1 cellular context compared by ENCODE assay signal in genomic region chr6:34386316-34387137, GRCh38.
TF ChIP-seq lines count a peak whose summit lies in the region.

No MANE protein-coding gene starts in this region.

TF ChIP-seq in K562, 482 proteins besides CTCF, POLR2A, EP300 and RAD21 (continued from another document):
- TF ChIP-seq, protein P1, sequence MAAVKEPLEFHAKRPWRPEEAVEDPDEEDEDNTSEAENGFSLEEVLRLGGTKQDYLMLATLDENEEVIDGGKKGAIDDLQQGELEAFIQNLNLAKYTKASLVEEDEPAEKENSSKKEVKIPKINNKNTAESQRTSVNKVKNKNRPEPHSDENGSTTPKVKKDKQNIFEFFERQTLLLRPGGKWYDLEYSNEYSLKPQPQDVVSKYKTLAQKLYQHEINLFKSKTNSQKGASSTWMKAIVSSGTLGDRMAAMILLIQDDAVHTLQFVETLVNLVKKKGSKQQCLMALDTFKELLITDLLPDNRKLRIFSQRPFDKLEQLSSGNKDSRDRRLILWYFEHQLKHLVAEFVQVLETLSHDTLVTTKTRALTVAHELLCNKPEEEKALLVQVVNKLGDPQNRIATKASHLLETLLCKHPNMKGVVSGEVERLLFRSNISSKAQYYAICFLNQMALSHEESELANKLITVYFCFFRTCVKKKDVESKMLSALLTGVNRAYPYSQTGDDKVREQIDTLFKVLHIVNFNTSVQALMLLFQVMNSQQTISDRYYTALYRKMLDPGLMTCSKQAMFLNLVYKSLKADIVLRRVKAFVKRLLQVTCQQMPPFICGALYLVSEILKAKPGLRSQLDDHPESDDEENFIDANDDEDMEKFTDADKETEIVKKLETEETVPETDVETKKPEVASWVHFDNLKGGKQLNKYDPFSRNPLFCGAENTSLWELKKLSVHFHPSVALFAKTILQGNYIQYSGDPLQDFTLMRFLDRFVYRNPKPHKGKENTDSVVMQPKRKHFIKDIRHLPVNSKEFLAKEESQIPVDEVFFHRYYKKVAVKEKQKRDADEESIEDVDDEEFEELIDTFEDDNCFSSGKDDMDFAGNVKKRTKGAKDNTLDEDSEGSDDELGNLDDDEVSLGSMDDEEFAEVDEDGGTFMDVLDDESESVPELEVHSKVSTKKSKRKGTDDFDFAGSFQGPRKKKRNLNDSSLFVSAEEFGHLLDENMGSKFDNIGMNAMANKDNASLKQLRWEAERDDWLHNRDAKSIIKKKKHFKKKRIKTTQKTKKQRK (IDR thresholded peaks at IDR 0.05; ENCODE audit: borderline replicate concordance, low read depth, low read length) = no peak
- TF ChIP-seq ZNF124 (CRISPR knock-in tag; IDR thresholded peaks at IDR 0.05) (no peak), ZKSCAN1 (IDR thresholded peaks at IDR 0.05; ENCODE audit: low read depth, low read length) (peak; percentile 47; the same call in 1 of the 2 replicates), MAFG (tag; conservative IDR thresholded peaks at IDR 0.05) (peak; percentile 32; the same call in 1 of the 2 replicates), SMARCB1 (IDR thresholded peaks at IDR 0.05; ENCODE audit: insufficient read length, low read depth) (no peak), ZNF121 (CRISPR knock-in tag; conservative IDR thresholded peaks at IDR 0.05) (peak; percentile 68), RBM39 (optimal IDR thresholded peaks at IDR 0.05; ENCODE audit: low read depth, low read length) (no peak)
- TF ChIP-seq, protein P2, sequence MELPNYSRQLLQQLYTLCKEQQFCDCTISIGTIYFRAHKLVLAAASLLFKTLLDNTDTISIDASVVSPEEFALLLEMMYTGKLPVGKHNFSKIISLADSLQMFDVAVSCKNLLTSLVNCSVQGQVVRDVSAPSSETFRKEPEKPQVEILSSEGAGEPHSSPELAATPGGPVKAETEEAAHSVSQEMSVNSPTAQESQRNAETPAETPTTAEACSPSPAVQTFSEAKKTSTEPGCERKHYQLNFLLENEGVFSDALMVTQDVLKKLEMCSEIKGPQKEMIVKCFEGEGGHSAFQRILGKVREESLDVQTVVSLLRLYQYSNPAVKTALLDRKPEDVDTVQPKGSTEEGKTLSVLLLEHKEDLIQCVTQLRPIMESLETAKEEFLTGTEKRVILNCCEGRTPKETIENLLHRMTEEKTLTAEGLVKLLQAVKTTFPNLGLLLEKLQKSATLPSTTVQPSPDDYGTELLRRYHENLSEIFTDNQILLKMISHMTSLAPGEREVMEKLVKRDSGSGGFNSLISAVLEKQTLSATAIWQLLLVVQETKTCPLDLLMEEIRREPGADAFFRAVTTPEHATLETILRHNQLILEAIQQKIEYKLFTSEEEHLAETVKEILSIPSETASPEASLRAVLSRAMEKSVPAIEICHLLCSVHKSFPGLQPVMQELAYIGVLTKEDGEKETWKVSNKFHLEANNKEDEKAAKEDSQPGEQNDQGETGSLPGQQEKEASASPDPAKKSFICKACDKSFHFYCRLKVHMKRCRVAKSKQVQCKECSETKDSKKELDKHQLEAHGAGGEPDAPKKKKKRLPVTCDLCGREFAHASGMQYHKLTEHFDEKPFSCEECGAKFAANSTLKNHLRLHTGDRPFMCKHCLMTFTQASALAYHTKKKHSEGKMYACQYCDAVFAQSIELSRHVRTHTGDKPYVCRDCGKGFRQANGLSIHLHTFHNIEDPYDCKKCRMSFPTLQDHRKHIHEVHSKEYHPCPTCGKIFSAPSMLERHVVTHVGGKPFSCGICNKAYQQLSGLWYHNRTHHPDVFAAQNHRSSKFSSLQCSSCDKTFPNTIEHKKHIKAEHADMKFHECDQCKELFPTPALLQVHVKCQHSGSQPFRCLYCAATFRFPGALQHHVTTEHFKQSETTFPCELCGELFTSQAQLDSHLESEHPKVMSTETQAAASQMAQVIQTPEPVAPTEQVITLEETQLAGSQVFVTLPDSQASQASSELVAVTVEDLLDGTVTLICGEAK (IDR thresholded peaks at IDR 0.05) = peak; percentile 84
- TF ChIP-seq, protein P2 (CRISPR knock-in tag; IDR thresholded peaks at IDR 0.05) = peak; percentile 87
- TF ChIP-seq, protein P3, sequence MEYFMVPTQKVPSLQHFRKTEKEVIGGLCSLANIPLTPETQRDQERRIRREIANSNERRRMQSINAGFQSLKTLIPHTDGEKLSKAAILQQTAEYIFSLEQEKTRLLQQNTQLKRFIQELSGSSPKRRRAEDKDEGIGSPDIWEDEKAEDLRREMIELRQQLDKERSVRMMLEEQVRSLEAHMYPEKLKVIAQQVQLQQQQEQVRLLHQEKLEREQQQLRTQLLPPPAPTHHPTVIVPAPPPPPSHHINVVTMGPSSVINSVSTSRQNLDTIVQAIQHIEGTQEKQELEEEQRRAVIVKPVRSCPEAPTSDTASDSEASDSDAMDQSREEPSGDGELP (CRISPR knock-in tag; IDR thresholded peaks at IDR 0.05; ENCODE audit: borderline replicate concordance) = 0 out of 2 replicates have a peak, but pooled peaks have one; percentile 17
TF ChIP-seq in K562: peak in this region for 9.
